ENCODE assay signal across 8 cellular contexts in the genomic region with DNA sequence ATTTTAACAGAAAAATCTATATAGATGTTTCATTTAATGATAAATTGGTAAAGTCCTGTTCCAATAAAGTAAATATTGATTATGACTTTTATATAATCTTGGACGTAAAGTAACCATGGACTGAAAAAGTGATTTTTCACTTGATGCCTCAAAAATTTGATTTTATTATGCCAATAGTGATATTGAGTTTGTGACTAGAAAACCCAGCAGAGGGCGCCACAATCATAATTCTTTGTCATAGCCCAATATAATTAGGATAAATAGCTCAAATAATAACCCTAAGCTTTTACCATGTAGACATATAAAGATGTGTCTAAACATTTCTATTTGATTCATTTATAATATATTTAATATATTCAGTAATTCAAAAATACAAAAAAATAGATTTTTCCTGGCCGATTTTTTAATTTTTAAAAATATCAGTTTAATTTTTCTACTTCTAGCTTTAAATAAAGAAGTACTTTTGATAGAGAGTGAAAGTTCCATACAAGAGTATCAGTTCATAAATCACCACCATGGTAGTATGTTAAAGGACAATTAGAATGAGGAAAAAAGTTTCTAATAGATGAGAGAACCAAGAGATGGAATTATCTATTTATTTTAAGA. TPM values are rescaled to one million over a fixed set of nuclear protein-coding genes. Genes with fewer than 3 reads are reported as not detected.
DNase-seq lines count a peak whose midpoint lies in the region; ATAC-seq and TF ChIP-seq lines count a peak whose summit lies in the region.

No MANE protein-coding gene starts in this region.

- no peak overlapping the region for H3K4me2 ChIP-seq in smooth muscle cell

- POLR2A ChIA-PET in AG04449 (lab: Yijun Ruan, JAX): no interaction called here

- ATAC-seq in gastroesophageal sphincter (no peak), HG03135 (IDR thresholded peaks at IDR 0.05; ENCODE audit: unreplicated experiment) (no peak)

- H2AFZ ChIP-seq in smooth muscle cell (ENCODE audit: low read depth): no peak overlapping the region

- H3K27ac ChIP-seq in gastroesophageal sphincter: no peak overlapping the region
- H3K27ac ChIP-seq in smooth muscle cell (ENCODE audit: low read depth): no peak overlapping the region

- TF ChIP-seq CTCF in AG04449 (IDR thresholded peaks at IDR 0.05; ENCODE audit: insufficient read depth, low read length, missing control alignments): peak; percentile 44
- peak; percentile 38; the same call in 1 of the 2 replicates for TF ChIP-seq CTCF in GM12874 (IDR thresholded peaks at IDR 0.05; ENCODE audit: insufficient read depth, low read depth, low read length)
- TF ChIP-seq CTCF in gastroesophageal sphincter (IDR thresholded peaks at IDR 0.05): peak in 3 of 4 experiments; percentile 26 to 49 (median 27)
- TF ChIP-seq CTCF in smooth muscle cell (IDR thresholded peaks at IDR 0.05; ENCODE audit: borderline replicate concordance, insufficient read depth, poor library complexity, severe bottlenecking): peak; percentile 74

- peaks cover 5% of the 10 kb centered on the region for H4K20me1 ChIP-seq in smooth muscle cell (ENCODE audit: low read depth)

- TF ChIP-seq EP300 in gastroesophageal sphincter (IDR thresholded peaks at IDR 0.05): no peak

- no peak overlapping the region for H3K9ac ChIP-seq in smooth muscle cell (ENCODE audit: low read depth)

- H3K4me3 ChIP-seq in AG04449 (ENCODE audit: low read depth, low read length) (no peak overlapping the region), gastroesophageal sphincter (no peak overlapping the region), smooth muscle cell (no peak overlapping the region)

- no peaks in the 10 kb centered on the region for H3K36me3 ChIP-seq in gastroesophageal sphincter
- H3K36me3 ChIP-seq in smooth muscle cell (ENCODE audit: low read depth): no peaks in the 10 kb centered on the region

- H3K27me3 ChIP-seq in gastroesophageal sphincter (no peaks in the 10 kb centered on the region), smooth muscle cell (ENCODE audit: low read depth) (no peaks in the 10 kb centered on the region)

- DNase-seq in AG04449 (ENCODE audit: low read depth, low spot score): no peak
- DNase-seq in NCI-H748 treated with DMSO at 0.1 percent for 48 hours (lab: John Stamatoyannopoulos, UW): peak; percentile 2
- peak; percentile 54 for DNase-seq in activated T-cell treated with anti-CD3 and anti-CD28 coated beads for 4 hours
- no peak for DNase-seq in smooth muscle cell (lab: John Stamatoyannopoulos, UW; ENCODE audit: unreplicated experiment)
- DNase-seq in NCI-H774 (lab: John Stamatoyannopoulos, UW): no peak

- H3K9me3 ChIP-seq in gastroesophageal sphincter (peaks cover 0 to 1% (median 0%) of the 10 kb centered on the region in 3 donors), smooth muscle cell (replicated peaks; ENCODE audit: low read depth) (no peaks in the 10 kb centered on the region)

- no peaks in the 10 kb centered on the region for H3K4me1 ChIP-seq in gastroesophageal sphincter
- peaks cover 12% of the 10 kb centered on the region for H3K4me1 ChIP-seq in smooth muscle cell (ENCODE audit: low read depth)

- H3F3A ChIP-seq in smooth muscle cell (ENCODE audit: low read depth): no peaks in the 10 kb centered on the region

- no peaks in the 10 kb centered on the region for H3K79me2 ChIP-seq in smooth muscle cell (ENCODE audit: low read depth)

- CTCF ChIA-PET in AG04449 (lab: Yijun Ruan, JAX): interaction anchor here (0.6 to 12.0 kb wide), 42 partner anchors 9 to 581 kb away, joined by 3 to 195 read pairs (median 4); a partner anchor contains a TSS

- no peak for TF ChIP-seq POLR2A in gastroesophageal sphincter (IDR thresholded peaks at IDR 0.05)

- 48 to 53% methylated on average over 3 of the region's 3 CpGs for whole genome bisulfite sequencing in gastroesophageal sphincter (ENCODE audit: low coverage in 1 of 2), 2 donors
- WGBS in smooth muscle cell (ENCODE audit: low lambda C conversion rate): 43% methylated on average over 3 of the region's 3 CpGs

RNA-seq across cellular contexts. Expression of a gene that starts 30.7 kb away (rescaled TPM):
- total RNA-seq in gastroesophageal sphincter (10 to 100 TPM in 2 of 4 donors, 1 to 10 TPM in 2; 4.2 to 19.5 (median 11.0) TPM), smooth muscle cell (4.2 and 7.6 TPM in 2 replicates)
- polyA plus RNA-seq in smooth muscle cell: 7.2 and 9.1 TPM in 2 replicates

RNA-seq across cellular contexts. Expression of a gene that starts 31.1 kb away (rescaled TPM):
- total RNA-seq in gastroesophageal sphincter (10 to 100 TPM; 38.4 to 63.7 (median 44.3) TPM), smooth muscle cell (43.8 and 45.4 TPM in 2 replicates)
- 16.2 and 16.7 TPM in 2 replicates for polyA plus RNA-seq in smooth muscle cell

Comparison
In these comparisons a context has a peak if more than half of its experiments do, and no peak if none do; other contexts are left out.
1. DNase-seq: peak in NCI-H748 treated with DMSO at 0.1 percent for 48 hours (single experiment) and activated T-cell treated with anti-CD3 and anti-CD28 coated beads for 4 hours (single experiment); none in AG04449 (single experiment), smooth muscle cell (single experiment) and NCI-H774 (single experiment).
2. Peak in every context shown above with its lines, with median percentiles within 50 percentile points of each other: CTCF ChIP-seq.